8 cellular contexts compared by ENCODE assay signal in genomic region chr9:133371261-133371711, GRCh38. TPM values are rescaled to one million over a fixed set of nuclear protein-coding genes. Genes with fewer than 3 reads are reported as not detected.
DNase-seq lines count a peak whose midpoint lies in the region; ATAC-seq and TF ChIP-seq lines count a peak whose summit lies in the region.

No MANE protein-coding gene starts in this region.

- no peak overlapping the region for H3K9ac ChIP-seq in liver (ENCODE audit: low read depth in 1 of 2, low read length in 2 of 2)

- peak overlapping the region; percentile 42 for H3K4me3 Mint-ChIP-seq in stimulated activated memory B cell treated with anti-CD40 and anti-IgM and Interleukin-4, amounts not matched to agents 10 μg/mL and 1 μg/mL and 100 μg/mL, for 72 hours

- H3K4me3 ChIP-seq in liver (ENCODE audit: low read depth in 1 of 3, low read length in 3 of 3) = no peak overlapping the region

- peak overlapping the region; percentile 59 for H3K27ac Mint-ChIP-seq in stimulated activated memory B cell treated with anti-CD40 and anti-IgM and Interleukin-4, amounts not matched to agents 10 μg/mL and 1 μg/mL and 100 μg/mL, for 72 hours

- peaks cover 4 to 19% (median 11%) of the 10 kb centered on the region in 4 donors for H3K36me3 ChIP-seq in liver (ENCODE audit: control insufficient read depth in 4 of 4, insufficient read depth in 3 of 4, low read depth in 1 of 4, low read length in 3 of 4)

- no peak for TF ChIP-seq CTCF in liver (IDR thresholded peaks at IDR 0.05; ENCODE audit: low read depth, low read length, missing input control)

- peaks cover 28 to 75% (median 65%) of the 10 kb centered on the region in 4 donors for H3K4me1 ChIP-seq in liver (ENCODE audit: control insufficient read depth in 4 of 4, insufficient read depth in 4 of 4, low read length in 3 of 4)

- no peak for ATAC-seq in stimulated activated memory B cell treated with anti-CD40 and anti-IgM and Interleukin-4, amounts not matched to agents 10 μg/mL and 1 μg/mL and 100 μg/mL, for 72 hours
- ATAC-seq in GM21529 (IDR thresholded peaks at IDR 0.05; ENCODE audit: unreplicated experiment) = no peak

- peaks cover 70% of the 10 kb centered on the region for H3K4me1 Mint-ChIP-seq in stimulated activated memory B cell treated with anti-CD40 and anti-IgM and Interleukin-4, amounts not matched to agents 10 μg/mL and 1 μg/mL and 100 μg/mL, for 72 hours

- H3K27me3 Mint-ChIP-seq in stimulated activated memory B cell treated with anti-CD40 and anti-IgM and Interleukin-4, amounts not matched to agents 10 μg/mL and 1 μg/mL and 100 μg/mL, for 72 hours = no peaks in the 10 kb centered on the region

- peaks cover 28% of the 10 kb centered on the region for H3K36me3 Mint-ChIP-seq in stimulated activated memory B cell treated with anti-CD40 and anti-IgM and Interleukin-4, amounts not matched to agents 10 μg/mL and 1 μg/mL and 100 μg/mL, for 72 hours

- no peak for TF ChIP-seq RAD21 in liver (IDR thresholded peaks at IDR 0.05)

- peak; percentile 35 to 85 (median 59) for DNase-seq in T-helper 1 cell
- DNase-seq in activated gamma-delta T cell (lab: John Stamatoyannopoulos, UW) = peak; percentile 25
- DNase-seq in NAMALWA (ENCODE audit: low spot score) = no peak
- no peak for DNase-seq in foreskin melanocyte
- DNase-seq in midbrain (lab: John Stamatoyannopoulos, UW) = no peak

- no peaks in the 10 kb centered on the region for H3K9me3 ChIP-seq in liver (ENCODE audit: control insufficient read depth in 4 of 4, low read length in 3 of 4)

- no peaks in the 10 kb centered on the region for H3K27me3 ChIP-seq in liver (ENCODE audit: control insufficient read depth in 4 of 4, insufficient read depth in 4 of 4, low read length in 3 of 4)

- H3K27ac ChIP-seq in liver (ENCODE audit: low read depth in 1 of 2, low read length in 2 of 2) = peak overlapping the region; percentile 51 to 62

- WGBS in liver = 67% methylated on average over 12 of the region's 12 CpGs

- no peaks in the 10 kb centered on the region for H3K9me3 Mint-ChIP-seq in stimulated activated memory B cell treated with anti-CD40 and anti-IgM and Interleukin-4, amounts not matched to agents 10 μg/mL and 1 μg/mL and 100 μg/mL, for 72 hours

TF ChIP-seq in liver, 16 proteins besides CTCF, POLR2A, EP300 and RAD21:
- TF ChIP-seq, protein P1, sequence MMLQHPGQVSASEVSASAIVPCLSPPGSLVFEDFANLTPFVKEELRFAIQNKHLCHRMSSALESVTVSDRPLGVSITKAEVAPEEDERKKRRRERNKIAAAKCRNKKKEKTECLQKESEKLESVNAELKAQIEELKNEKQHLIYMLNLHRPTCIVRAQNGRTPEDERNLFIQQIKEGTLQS (IDR thresholded peaks at IDR 0.05) = no peak
- TF ChIP-seq TAF1 (conservative IDR thresholded peaks at IDR 0.05) = no peak
- TF ChIP-seq JUND (IDR thresholded peaks at IDR 0.05) = no peak
- TF ChIP-seq YY1 (IDR thresholded peaks at IDR 0.05) = no peak
- TF ChIP-seq FOXA2 (IDR thresholded peaks at IDR 0.05) = no peak
- TF ChIP-seq, protein P2, sequence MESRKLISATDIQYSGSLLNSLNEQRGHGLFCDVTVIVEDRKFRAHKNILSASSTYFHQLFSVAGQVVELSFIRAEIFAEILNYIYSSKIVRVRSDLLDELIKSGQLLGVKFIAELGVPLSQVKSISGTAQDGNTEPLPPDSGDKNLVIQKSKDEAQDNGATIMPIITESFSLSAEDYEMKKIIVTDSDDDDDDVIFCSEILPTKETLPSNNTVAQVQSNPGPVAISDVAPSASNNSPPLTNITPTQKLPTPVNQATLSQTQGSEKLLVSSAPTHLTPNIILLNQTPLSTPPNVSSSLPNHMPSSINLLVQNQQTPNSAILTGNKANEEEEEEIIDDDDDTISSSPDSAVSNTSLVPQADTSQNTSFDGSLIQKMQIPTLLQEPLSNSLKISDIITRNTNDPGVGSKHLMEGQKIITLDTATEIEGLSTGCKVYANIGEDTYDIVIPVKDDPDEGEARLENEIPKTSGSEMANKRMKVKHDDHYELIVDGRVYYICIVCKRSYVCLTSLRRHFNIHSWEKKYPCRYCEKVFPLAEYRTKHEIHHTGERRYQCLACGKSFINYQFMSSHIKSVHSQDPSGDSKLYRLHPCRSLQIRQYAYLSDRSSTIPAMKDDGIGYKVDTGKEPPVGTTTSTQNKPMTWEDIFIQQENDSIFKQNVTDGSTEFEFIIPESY (IDR thresholded peaks at IDR 0.05) = no peak
- no peak for TF ChIP-seq NR2F2 (IDR thresholded peaks at IDR 0.05)
- no peak for TF ChIP-seq SP1 (IDR thresholded peaks at IDR 0.05)
- no peak for TF ChIP-seq HNF4G (IDR thresholded peaks at IDR 0.05)
- TF ChIP-seq EGR1 (IDR thresholded peaks at IDR 0.05; ENCODE audit: low read depth in 2 of 2) = no peak
- no peak for TF ChIP-seq MAX (IDR thresholded peaks at IDR 0.05)
- no peak for TF ChIP-seq HNF4A (conservative IDR thresholded peaks at IDR 0.05)
TF ChIP-seq in liver: peak in this region for 0.

RNA-seq across cellular contexts. Expression of gene SURF4, which starts 4.6 kb away (rescaled TPM):
- total RNA-seq in liver = 100 to 1,000 TPM; 196 to 386 TPM
- polyA plus RNA-seq in liver = 100 to 1,000 TPM; 142 to 238 TPM

RNA-seq across cellular contexts. Expression of gene STKLD1, which starts 4.9 kb away (rescaled TPM):
- under 1 TPM; 0.25 to 0.37 TPM for total RNA-seq in liver
- under 1 TPM; 0.28 to 0.85 TPM for polyA plus RNA-seq in liver

RNA-seq across cellular contexts. Expression of gene SURF2, which starts 14.9 kb away (rescaled TPM):
- total RNA-seq in liver = 10 to 100 TPM in 1 of 2 donors, 1 to 10 TPM in 1; 6.0 to 13.5 TPM
- 10 to 100 TPM; 13.9 to 15.8 TPM for polyA plus RNA-seq in liver

RNA-seq across cellular contexts. Expression of gene SURF1, which starts 15.0 kb away (rescaled TPM):
- 10 to 100 TPM; 20.7 to 42.8 TPM for total RNA-seq in liver
- 100 to 1,000 TPM in 1 of 2 donors, 10 to 100 TPM in 1; 58.3 to 106 TPM for polyA plus RNA-seq in liver

RNA-seq across cellular contexts. Expression of gene RPL7A, which starts 23.3 kb away (rescaled TPM):
- total RNA-seq in liver = 100 to 1,000 TPM; 571 to 930 TPM
- 100 to 1,000 TPM; 215 to 837 TPM for polyA plus RNA-seq in liver

Comparison
In these comparisons a context has a peak if more than half of its experiments do, and no peak if none do; other contexts are left out.
1. DNase-seq: peak in T-helper 1 cell (5 of 5) and activated gamma-delta T cell (single experiment); none in NAMALWA (single experiment), foreskin melanocyte (single experiment) and midbrain (single experiment).